Comparison of ENCODE assay signal across 8 cellular contexts in genomic region chr12:9284197-9284596, GRCh38.
DNase-seq lines count a peak whose midpoint lies in the region; ATAC-seq lines count a peak whose summit lies in the region.
"Not testable (repeated sequence)": the region's sequence is repeated elsewhere in the genome, so short reads cannot be mapped to it uniquely, and the experiment has no call there.

No MANE protein-coding gene starts in this region.

- not testable (repeated sequence) for H3K36me3 Mint-ChIP-seq in naive thymus-derived CD4-positive, alpha-beta T cell

- H3K9me3 ChIP-seq in naive thymus-derived CD4-positive, alpha-beta T cell (ENCODE audit: control insufficient read depth in 2 of 3, low read length in 3 of 3): not testable (repeated sequence)

- H3K4me3 ChIP-seq in naive thymus-derived CD4-positive, alpha-beta T cell (ENCODE audit: low read length): peak overlapping the region; percentile 64

- not testable (repeated sequence) for H3K36me3 ChIP-seq in naive thymus-derived CD4-positive, alpha-beta T cell (ENCODE audit: control insufficient read depth in 2 of 3, insufficient read depth in 3 of 3, low read length in 3 of 3)

- POLR2A ChIA-PET in naive thymus-derived CD4-positive, alpha-beta T cell (lab: Charles Lee): not testable (repeated sequence)

- not testable (repeated sequence) for H3K27me3 ChIP-seq in naive thymus-derived CD4-positive, alpha-beta T cell (ENCODE audit: control insufficient read depth in 2 of 2, insufficient read depth in 2 of 2, low read length in 2 of 2)

- H3K4me1 Mint-ChIP-seq in naive thymus-derived CD4-positive, alpha-beta T cell: peaks cover 0 to 13% (median 4%) of the 10 kb centered on the region in 7 donors
- not testable (repeated sequence) for H3K4me1 Mint-ChIP-seq in stimulated activated naive CD8-positive, alpha-beta T cell treated with anti-CD3 and anti-CD28 coated beads, Interleukin-15, amount 100 ng/mL, for 72 hours

- intact Hi-C loops in Right ventricle myocardium inferior (cut with DNase I): not testable (repeated sequence)
- intact Hi-C loops in naive thymus-derived CD4-positive, alpha-beta T cell (cut with micrococcal nuclease): loop anchor here in 1 of 2 donors (5.0 kb wide), 3 partner anchors 583 to 1083 kb away; partner anchors contain the start of genes CLEC2B and GABARAPL1

- CTCF ChIA-PET in naive thymus-derived CD4-positive, alpha-beta T cell (lab: Charles Lee): not testable (repeated sequence)

- peaks cover 0 to 13% (median 5%) of the 10 kb centered on the region in 5 donors for H3K27me3 Mint-ChIP-seq in naive thymus-derived CD4-positive, alpha-beta T cell
- not testable (repeated sequence) for H3K27me3 Mint-ChIP-seq in stimulated activated naive CD8-positive, alpha-beta T cell treated with anti-CD3 and anti-CD28 coated beads, Interleukin-15, amount 100 ng/mL, for 72 hours

- ATAC-seq in GM21717 (IDR thresholded peaks at IDR 0.05; ENCODE audit: unreplicated experiment) (peak; percentile 39), HG03571 (IDR thresholded peaks at IDR 0.05; ENCODE audit: unreplicated experiment) (peak; percentile 41), Right ventricle myocardium inferior (peak; percentile 51)
- ATAC-seq in naive thymus-derived CD4-positive, alpha-beta T cell: not testable (repeated sequence)
- ATAC-seq in stimulated activated naive CD8-positive, alpha-beta T cell treated with anti-CD3 and anti-CD28 coated beads, Interleukin-15, amount 100 ng/mL, for 72 hours: peak; percentile 79

- H3K9me3 Mint-ChIP-seq in naive thymus-derived CD4-positive, alpha-beta T cell; stimulated activated naive CD8-positive, alpha-beta T cell treated with anti-CD3 and anti-CD28 coated beads, Interleukin-15, amount 100 ng/mL, for 72 hours: not testable (repeated sequence)

- peak overlapping the region in 7 of 10 donors; percentile 85 to 98 (median 93) for H3K4me3 Mint-ChIP-seq in naive thymus-derived CD4-positive, alpha-beta T cell
- peak overlapping the region in 1 of 2 donors; percentile 99 for H3K4me3 Mint-ChIP-seq in stimulated activated naive CD8-positive, alpha-beta T cell treated with anti-CD3 and anti-CD28 coated beads, Interleukin-15, amount 100 ng/mL, for 72 hours

- DNase-seq in EL (peak; percentile 9), T follicular helper cell (ENCODE audit: low read depth) (peak; percentile 1), astrocyte of the hippocampus (ENCODE audit: low read depth, low spot score) (peak; percentile 30), Right ventricle myocardium inferior (ENCODE audit: missing footprints) (peak; percentile 71)
- peak in 5 of 9 donors; percentile 5 to 49 (median 23) for DNase-seq in naive thymus-derived CD4-positive, alpha-beta T cell
- DNase-seq in stimulated activated naive CD8-positive, alpha-beta T cell treated with anti-CD3 and anti-CD28 coated beads, Interleukin-15, amount 100 ng/mL, for 72 hours: peak in 1 of 2 donors; percentile 39

- not testable (repeated sequence) for H3K4me1 ChIP-seq in naive thymus-derived CD4-positive, alpha-beta T cell (ENCODE audit: control insufficient read depth in 2 of 2, insufficient read depth in 2 of 2, low read length in 2 of 2)

- H3K27ac ChIP-seq in naive thymus-derived CD4-positive, alpha-beta T cell (ENCODE audit: low read depth, low read length): peak overlapping the region; percentile 68

- H3K27ac Mint-ChIP-seq in naive thymus-derived CD4-positive, alpha-beta T cell: peak overlapping the region in 5 of 9 donors; percentile 70 to 97 (median 96)
- peak overlapping the region in 1 of 2 donors; percentile 94 for H3K27ac Mint-ChIP-seq in stimulated activated naive CD8-positive, alpha-beta T cell treated with anti-CD3 and anti-CD28 coated beads, Interleukin-15, amount 100 ng/mL, for 72 hours
